ENCODE assay signal across 29 cellular contexts in genomic region chr5:87951661-87952060, GRCh38.
"Had no signal": no experiment of that assay in that cellular context is flagged by ENCODE, and none has a peak within 500 bp of the region (broad histone marks: within the 10 kb centered on the region; RNA-seq: fewer than 3 reads in every experiment).

No MANE protein-coding gene starts in this region.

- ATAC-seq: activated CD4-positive, alpha-beta T cell treated with anti-CD3 and anti-CD28 coated beads for 36 hours; activated CD4-positive, CD25-positive, alpha-beta regulatory T cell treated with anti-CD3 and anti-CD28 coated beads, Interleukin-2, amount 50 U/mL, for 24 hours; activated naive CD4-positive, alpha-beta T cell treated with anti-CD3 and anti-CD28 coated beads, Interleukin-2, amount 50 U/mL, for 72 hours; activated T-cell treated with anti-CD3 and anti-CD28 coated beads, Interleukin-2, amount 50 U/mL, for 4 hours; K562 had no signal

- H3K36me3 ChIP-seq: adrenal gland, cardiac muscle cell, Peyer's patch, SJSA1 had no signal

- H3K27me3 ChIP-seq: adrenal gland, cardiac muscle cell, Peyer's patch, SJSA1 had no signal

- H3K4me1 Mint-ChIP-seq: activated CD4-positive, alpha-beta T cell treated with anti-CD3 and anti-CD28 coated beads for 36 hours; central memory CD8-positive, alpha-beta T cell had no signal

- H3K9ac ChIP-seq: SK-N-SH had no signal

- H3K4me3 Mint-ChIP-seq: activated CD4-positive, alpha-beta memory T cell treated with anti-CD3 and anti-CD28 coated beads for 36 hours; activated CD4-positive, alpha-beta T cell treated with anti-CD3 and anti-CD28 coated beads for 36 hours; activated naive CD4-positive, alpha-beta T cell treated with anti-CD3 and anti-CD28 coated beads for 36 hours; activated T-cell treated with anti-CD3 and anti-CD28 coated beads, Interleukin-2, amount 50 U/mL, for 4 hours; activated T-helper 1 cell treated with anti-CD3 and anti-CD28 coated beads, Interleukin-12 subunit alpha, Interleukin-12 subunit beta, Interleukin-2, Interleukin-4 antibody, amounts not matched to agents 30 ng/mL and 10 ng/mL and 1 ng/mL, durations not matched to agents 14 hours and 24 hours and 36 hours; central memory CD8-positive, alpha-beta T cell; T-helper 1 cell treated with Interleukin-12 subunit alpha and Interleukin-12 subunit beta and Interleukin-4 antibody, amounts not matched to agents 30 μg/mL and 1 μg/mL, for 36 hours; T-helper 2 cell treated with Interferon-gamma antibody and Interleukin-4, amounts not matched to agents 5 μg/mL and 100 μg/mL, for 36 hours had no signal

- H3K27ac Mint-ChIP-seq: activated CD4-positive, alpha-beta memory T cell treated with anti-CD3 and anti-CD28 coated beads for 36 hours; activated CD4-positive, alpha-beta T cell treated with anti-CD3 and anti-CD28 coated beads for 36 hours; activated naive CD4-positive, alpha-beta T cell treated with anti-CD3 and anti-CD28 coated beads for 36 hours; activated naive CD4-positive, alpha-beta T cell treated with anti-CD3 and anti-CD28 coated beads, Interleukin-2, amount 50 U/mL, for 72 hours; activated T-helper 1 cell treated with anti-CD3 and anti-CD28 coated beads, Interleukin-12 subunit alpha, Interleukin-12 subunit beta, Interleukin-2, Interleukin-4 antibody, amounts not matched to agents 30 ng/mL and 10 ng/mL and 1 ng/mL, durations not matched to agents 14 hours and 24 hours and 36 hours; T-helper 1 cell treated with Interleukin-12 subunit alpha and Interleukin-12 subunit beta and Interleukin-4 antibody, amounts not matched to agents 30 μg/mL and 1 μg/mL, for 36 hours; T-helper 2 cell treated with Interferon-gamma antibody and Interleukin-4, amounts not matched to agents 5 μg/mL and 100 μg/mL, for 36 hours had no signal

- H3K9me3 ChIP-seq: adrenal gland, Peyer's patch, SJSA1, SK-N-SH had no signal

- H3K36me3 Mint-ChIP-seq: activated CD4-positive, alpha-beta memory T cell treated with anti-CD3 and anti-CD28 coated beads for 36 hours; activated naive CD4-positive, alpha-beta T cell treated with anti-CD3 and anti-CD28 coated beads, Interleukin-2, amount 50 U/mL, for 72 hours had no signal

- H3K9me2 ChIP-seq: SK-N-SH had no signal

- H3K4me2 ChIP-seq: SK-N-SH had no signal

- H3K27me3 Mint-ChIP-seq: activated CD4-positive, alpha-beta memory T cell treated with anti-CD3 and anti-CD28 coated beads for 36 hours had no signal

- DNase-seq: activated CD4-positive, alpha-beta memory T cell treated with anti-CD3 and anti-CD28 coated beads for 36 hours; activated CD4-positive, alpha-beta T cell treated with anti-CD3 and anti-CD28 coated beads for 36 hours; activated CD4-positive, alpha-beta T cell treated with anti-CD3 and anti-CD28 coated beads, Interleukin-2, amount 50 U/mL, for 1 hour; activated CD8-positive, alpha-beta memory T cell treated with anti-CD3 and anti-CD28 coated beads, Interleukin-2, amount 50 U/mL, for 4 hours; activated gamma-delta T cell treated with Interleukin-2 at 50 U/mL for 16 hours; activated naive CD4-positive, alpha-beta T cell treated with anti-CD3 and anti-CD28 coated beads for 36 hours; activated T-cell treated with anti-CD3 and anti-CD28 coated beads for 4 hours; activated T-cell treated with anti-CD3 and anti-CD28 coated beads, Interleukin-2, amount 50 U/mL, for 4 hours; adrenal gland; NCI-H1092 treated with DMSO at 0.1 percent for 48 hours; NCI-H1417; NCI-H146; NCI-H187; NCI-H2081; NCI-H446; NCI-H524; Peyer's patch; RPMI8226; SHP77 treated with DMSO at 0.1 percent for 48 hours; SK-N-SH had no signal

- H3K9me3 Mint-ChIP-seq: activated CD4-positive, alpha-beta memory T cell treated with anti-CD3 and anti-CD28 coated beads for 36 hours; activated naive CD4-positive, alpha-beta T cell treated with anti-CD3 and anti-CD28 coated beads for 36 hours; activated T-cell treated with anti-CD3 and anti-CD28 coated beads, Interleukin-2, amount 50 U/mL, for 4 hours; activated T-helper 1 cell treated with anti-CD3 and anti-CD28 coated beads, Interleukin-12 subunit alpha, Interleukin-12 subunit beta, Interleukin-2, Interleukin-4 antibody, amounts not matched to agents 30 ng/mL and 10 ng/mL and 1 ng/mL, durations not matched to agents 14 hours and 24 hours and 36 hours; T-helper 1 cell treated with Interleukin-12 subunit alpha and Interleukin-12 subunit beta and Interleukin-4 antibody, amounts not matched to agents 30 μg/mL and 1 μg/mL, for 36 hours; T-helper 2 cell treated with Interferon-gamma antibody and Interleukin-4, amounts not matched to agents 5 μg/mL and 100 μg/mL, for 36 hours had no signal

- H3K27ac ChIP-seq: adrenal gland, cardiac muscle cell, Peyer's patch, SJSA1 had no signal

- H3K4me3 ChIP-seq: adrenal gland, cardiac muscle cell, K562, Peyer's patch, SJSA1 had no signal
